Comparison of ENCODE assay signal across 9 cellular contexts in the genomic region with DNA sequence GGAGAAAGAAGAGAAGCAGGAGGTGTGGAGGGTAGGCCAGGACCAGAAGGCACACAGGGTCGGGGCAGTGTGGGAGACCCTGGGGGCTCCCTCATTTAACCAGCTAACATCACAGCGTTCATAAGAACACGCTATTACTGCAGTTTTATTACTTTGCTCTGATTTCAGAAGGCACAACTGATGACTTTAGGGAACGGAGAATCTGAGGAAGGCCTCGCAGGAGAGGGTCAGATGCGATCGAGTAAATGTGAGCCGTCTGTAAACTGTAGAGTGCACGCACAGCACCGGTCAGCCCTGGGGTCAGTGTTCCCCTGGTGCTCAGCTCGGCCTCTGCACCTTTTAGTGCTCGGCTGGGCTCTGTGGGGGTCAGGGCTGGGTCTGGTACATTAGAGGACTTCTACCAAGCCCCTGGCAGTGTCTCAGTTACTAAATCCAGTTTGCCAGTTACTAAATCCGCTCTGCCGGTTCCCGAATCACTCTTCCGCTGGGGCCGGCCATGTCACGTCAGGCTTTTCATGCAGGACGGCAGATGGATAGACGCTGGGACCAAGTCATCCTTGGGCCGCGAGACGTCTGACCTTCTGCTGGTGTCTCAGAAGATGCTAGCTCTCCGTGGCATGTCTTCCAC.
A peak's percentile ranks its signal among the peaks of the same experiment; 100 is the strongest.
DNase-seq lines count a peak whose midpoint lies in the region; ATAC-seq and TF ChIP-seq lines count a peak whose summit lies in the region.
"Had no signal": no experiment of that assay in that cellular context is flagged by ENCODE, and none has a peak within 500 bp of the region (broad histone marks: within the 10 kb centered on the region; RNA-seq: fewer than 3 reads in every experiment).

No MANE protein-coding gene starts in this region.

- H3K4me1 ChIP-seq in right atrium auricular region = peaks cover 0 to 75% of the 10 kb centered on the region in 2 donors
- peaks cover 0 to 84% (median 62%) of the 10 kb centered on the region in 4 donors for H3K4me1 ChIP-seq in sigmoid colon

- POLR2A ChIA-PET in activated B cell treated with CpG ODN at 0.5 μM for 24 hours (lab: Charles Lee) = interaction anchor here (1.0 to 13.6 kb wide), 7 partner anchors 8 to 491 kb away, joined by 3 to 831 read pairs (median 14); a partner anchor contains a TSS

- H3K4me1 Mint-ChIP-seq in activated B cell treated with CpG ODN at 0.5 μM for 24 hours = peaks cover 95% of the 10 kb centered on the region

- H3K27ac Mint-ChIP-seq in activated B cell treated with CpG ODN at 0.5 μM for 24 hours = peak overlapping the region; percentile 93

- 89 to 92% methylated on average over 24 of the region's 24 CpGs for WGBS in sigmoid colon, 2 donors

- CTCF ChIA-PET in activated B cell treated with CpG ODN at 0.5 μM for 24 hours (lab: Charles Lee) = interaction anchor here (1.5 to 1.7 kb wide), 2 partner anchors 26 to 37 kb away, joined by 6 to 12 read pairs; no protein-coding TSS in a partner anchor

- TF ChIP-seq EP300 in sigmoid colon (IDR thresholded peaks at IDR 0.05) = no peak

- H3K9me3 ChIP-seq in right atrium auricular region = no peaks in the 10 kb centered on the region
- no peaks in the 10 kb centered on the region for H3K9me3 ChIP-seq in sigmoid colon

- no peaks in the 10 kb centered on the region for H3K9me3 Mint-ChIP-seq in activated B cell treated with CpG ODN at 0.5 μM for 24 hours

- no peak for TF ChIP-seq CTCF in activated B cell treated with CpG ODN at 0.5 μM for 24 hours (IDR thresholded peaks at IDR 0.05)
- no peak for TF ChIP-seq CTCF in right atrium auricular region (IDR thresholded peaks at IDR 0.05)
- TF ChIP-seq CTCF in sigmoid colon (IDR thresholded peaks at IDR 0.05) = no peak

- intact Hi-C loops in activated B cell treated with CpG ODN at 0.5 μM for 24 hours (cut with micrococcal nuclease) = loop anchor here (10.0 kb wide), 3 partner anchors 322 to 742 kb away; a partner anchor contains a TSS
- intact Hi-C loops in sigmoid colon (cut with DNase I) = no loop called here

- ATAC-seq in activated B cell treated with CpG ODN at 0.5 μM for 24 hours (ENCODE audit: low read depth) (no peak), GM19324 (IDR thresholded peaks at IDR 0.05; ENCODE audit: low FRiP score, unreplicated experiment) (no peak)

- H3K4me3 Mint-ChIP-seq in activated B cell treated with CpG ODN at 0.5 μM for 24 hours = peak overlapping the region; percentile 52

- no peaks in the 10 kb centered on the region for H3K27me3 Mint-ChIP-seq in activated B cell treated with CpG ODN at 0.5 μM for 24 hours

- H3K27me3 ChIP-seq in H7 (ENCODE audit: control insufficient read depth, insufficient read depth, low read length) (no peaks in the 10 kb centered on the region), right atrium auricular region (no peaks in the 10 kb centered on the region), sigmoid colon (no peaks in the 10 kb centered on the region)

- H3K36me3 Mint-ChIP-seq in activated B cell treated with CpG ODN at 0.5 μM for 24 hours (ENCODE audit: low read depth) = peaks cover 54% of the 10 kb centered on the region

- H3K36me3 ChIP-seq in H7 (replicated peaks; ENCODE audit: control insufficient read depth, insufficient read depth, low read length) (no peaks in the 10 kb centered on the region; the same call in 1 of the 2 replicates), right atrium auricular region (no peaks in the 10 kb centered on the region), sigmoid colon (no peaks in the 10 kb centered on the region)

- H3K4me3 ChIP-seq in H7 (ENCODE audit: insufficient read depth, low read depth, low read length) (peak overlapping the region; percentile 26), right atrium auricular region (no peak overlapping the region), sigmoid colon (no peak overlapping the region)

- DNase-seq in H7 = peak; percentile 75
- no peak for DNase-seq in activated B cell treated with CpG ODN at 0.5 μM for 24 hours
- DNase-seq in right atrium auricular region (ENCODE audit: low spot score) = no peak
- no peak for DNase-seq in sigmoid colon
- DNase-seq in ecto neural progenitor cell (ENCODE audit: low spot score) = no peak
- DNase-seq in COLO668 (lab: John Stamatoyannopoulos, UW; ENCODE audit: unreplicated experiment) = no peak
- DNase-seq in hippocampal formation (lab: John Stamatoyannopoulos, UW) = no peak
- DNase-seq: MV-4-11 had no signal

- TF ChIP-seq POLR2A in sigmoid colon (IDR thresholded peaks at IDR 0.05) = no peak

- H3K27ac ChIP-seq in right atrium auricular region = peak overlapping the region; percentile 43 to 51
- peak overlapping the region; percentile 34 to 67 (median 54) for H3K27ac ChIP-seq in sigmoid colon
